ENCODE assay signal across 8 cellular contexts in the genomic region with DNA sequence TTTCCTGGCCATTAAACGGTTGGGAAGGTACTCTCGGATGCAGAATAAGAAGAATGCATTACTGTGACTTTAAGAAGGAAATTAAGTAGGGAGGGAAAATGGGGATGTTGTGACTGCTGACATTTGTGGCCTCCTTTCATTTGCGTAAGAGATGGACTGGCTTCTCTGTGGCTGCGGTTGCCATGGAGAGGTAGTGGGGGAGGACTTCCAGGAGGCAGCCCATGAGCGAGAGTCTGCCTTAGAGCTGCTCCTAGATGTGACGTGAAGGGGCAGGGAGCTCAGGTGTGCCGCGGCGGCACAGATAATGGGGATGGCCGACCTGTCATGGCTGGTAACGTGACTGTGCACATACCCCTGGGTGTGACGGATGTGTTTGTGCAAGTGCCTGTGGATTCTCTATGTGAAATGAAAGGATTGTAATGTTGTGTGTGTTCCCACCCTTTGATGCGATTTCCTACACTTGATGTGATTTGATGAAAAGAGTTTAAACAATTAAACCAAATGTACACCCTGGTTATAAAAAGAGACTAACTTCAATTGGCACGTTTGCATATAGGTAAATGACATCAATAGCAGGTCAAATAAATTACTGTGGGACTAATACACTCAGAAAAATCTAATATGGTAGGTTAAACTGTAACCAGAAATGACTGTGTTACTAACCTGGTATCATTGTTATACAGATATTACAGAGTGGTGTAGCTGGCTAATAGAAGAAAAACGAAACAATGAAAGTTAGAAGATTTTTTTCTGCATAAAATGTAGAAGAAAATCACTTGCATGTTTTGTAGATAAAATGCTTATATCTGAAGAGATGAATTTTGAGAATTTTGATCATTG. TPM values are rescaled to one million over a fixed set of nuclear protein-coding genes. Genes with fewer than 3 reads are reported as not detected.
DNase-seq lines count a peak whose midpoint lies in the region; ATAC-seq and TF ChIP-seq lines count a peak whose summit lies in the region.

No MANE protein-coding gene starts in this region.

- peak overlapping the region; percentile 27 for H2AFZ ChIP-seq in neuronal stem cell (ENCODE audit: low read length)

- peak overlapping the region; percentile 76 for H3K4me3 Mint-ChIP-seq in activated T-cell treated with anti-CD3 and anti-CD28 coated beads, Interleukin-2, amount 50 U/mL, for 24 hours

- no peak overlapping the region for H2BK120ac ChIP-seq in neuronal stem cell (ENCODE audit: low read depth, low read length)

- no peak overlapping the region for H3K14ac ChIP-seq in neuronal stem cell (ENCODE audit: low read length)

- intact Hi-C loops in testis (cut with DNase I; ENCODE audit: low total_unique reads) = no loop called here

- DNase-seq in NCI-H748 treated with DMSO at 0.1 percent for 48 hours (lab: John Stamatoyannopoulos, UW) (peak; percentile 93), foreskin keratinocyte (peak; percentile 87 to 90), neuronal stem cell (ENCODE audit: low spot score) (peak; percentile 39), testis (peak; percentile 57)
- DNase-seq in activated T-cell treated with anti-CD3 and anti-CD28 coated beads, Interleukin-2, amount 50 U/mL, for 24 hours = peak; percentile 73

- peak; percentile 86 for ATAC-seq in HG02870 (IDR thresholded peaks at IDR 0.05; ENCODE audit: unreplicated experiment)
- ATAC-seq in foreskin keratinocyte = peak; percentile 99
- ATAC-seq in SK-N-SH treated with all-trans-retinoic acid at 6 μM for 48 hours = no peak

- no peak overlapping the region for H4K91ac ChIP-seq in neuronal stem cell (ENCODE audit: low read depth, low read length, poor library complexity)

- peaks cover 7% of the 10 kb centered on the region for H3K79me1 ChIP-seq in neuronal stem cell (ENCODE audit: low read depth, low read length)

- no peak overlapping the region for H3K9ac ChIP-seq in neuronal stem cell (ENCODE audit: low read depth, low read length, poor library complexity)

- H3K27ac Mint-ChIP-seq in activated T-cell treated with anti-CD3 and anti-CD28 coated beads, Interleukin-2, amount 50 U/mL, for 24 hours = peak overlapping the region; percentile 82

- TF ChIP-seq CTCF in foreskin keratinocyte (conservative IDR thresholded peaks at IDR 0.05) = no peak
- TF ChIP-seq CTCF in testis (IDR thresholded peaks at IDR 0.05) = no peak

- no peaks in the 10 kb centered on the region for H3K9me3 Mint-ChIP-seq in activated T-cell treated with anti-CD3 and anti-CD28 coated beads, Interleukin-2, amount 50 U/mL, for 24 hours

- WGBS in neuronal stem cell (ENCODE audit: extremely low coverage in 2 of 2, insufficient read length in 2 of 2, insufficient replicate concordance in 1 of 2), 2 donors = no CpG with 5 or more reads among the region's 15 CpGs
- 81% methylated on average over 15 of the region's 15 CpGs for WGBS in testis, 2 donors

- H3K36me3 Mint-ChIP-seq in activated T-cell treated with anti-CD3 and anti-CD28 coated beads, Interleukin-2, amount 50 U/mL, for 24 hours (ENCODE audit: low read depth) = peaks cover 15% of the 10 kb centered on the region

- H3K4me3 ChIP-seq in neuronal stem cell (ENCODE audit: low read length in 2 of 2) = peak overlapping the region in 1 of 2 donors; percentile 20
- H3K4me3 ChIP-seq in testis = no peak overlapping the region

- H4K8ac ChIP-seq in neuronal stem cell (ENCODE audit: low read depth, low read length) = no peak overlapping the region

- TF ChIP-seq POLR2A in GM15510 (IDR thresholded peaks at IDR 0.05; ENCODE audit: borderline replicate concordance, extremely low read depth, insufficient read length) = peak; percentile 16
- no peak for TF ChIP-seq POLR2A in testis (IDR thresholded peaks at IDR 0.05)

- H3K27me3 Mint-ChIP-seq in activated T-cell treated with anti-CD3 and anti-CD28 coated beads, Interleukin-2, amount 50 U/mL, for 24 hours = no peaks in the 10 kb centered on the region

- H3K4me2 ChIP-seq in neuronal stem cell (ENCODE audit: insufficient read depth, low read length, poor library complexity, severe bottlenecking) = no peak overlapping the region

- no peak overlapping the region for H2BK5ac ChIP-seq in neuronal stem cell (ENCODE audit: low read length)

- no peak overlapping the region for H2AK5ac ChIP-seq in neuronal stem cell (ENCODE audit: low read depth, low read length)

- H3K9me3 ChIP-seq in neuronal stem cell (replicated peaks in 1 of 2; ENCODE audit: control insufficient read depth in 2 of 2, insufficient read depth in 1 of 2, low read depth in 1 of 2, low read length in 2 of 2) (no peaks in the 10 kb centered on the region), testis (no peaks in the 10 kb centered on the region)

- no peaks in the 10 kb centered on the region for H3K36me3 ChIP-seq in neuronal stem cell (replicated peaks in 1 of 2; ENCODE audit: control insufficient read depth in 2 of 2, insufficient read depth in 2 of 2, low read length in 2 of 2)
- H3K36me3 ChIP-seq in testis (ENCODE audit: low read depth, missing control alignments) = no peaks in the 10 kb centered on the region

- H2BK15ac ChIP-seq in neuronal stem cell (ENCODE audit: low read length) = no peak overlapping the region

- no peak overlapping the region for H3K18ac ChIP-seq in neuronal stem cell (ENCODE audit: low read length)

- H3K4me1 ChIP-seq in foreskin keratinocyte = peaks cover 14% of the 10 kb centered on the region
- peaks cover 8 to 14% of the 10 kb centered on the region in 2 donors for H3K4me1 ChIP-seq in neuronal stem cell (ENCODE audit: control insufficient read depth in 2 of 2, insufficient read depth in 1 of 2, low read depth in 1 of 2, low read length in 2 of 2)
- no peaks in the 10 kb centered on the region for H3K4me1 ChIP-seq in testis

- peak overlapping the region; percentile 84 for H3K27ac ChIP-seq in foreskin keratinocyte
- H3K27ac ChIP-seq in neuronal stem cell (replicated peaks; ENCODE audit: low read length) = no peak overlapping the region
- H3K27ac ChIP-seq in testis = no peak overlapping the region

- H3K23ac ChIP-seq in neuronal stem cell (ENCODE audit: low read depth, low read length, poor library complexity) = no peak overlapping the region

- H3K4me1 Mint-ChIP-seq in activated T-cell treated with anti-CD3 and anti-CD28 coated beads, Interleukin-2, amount 50 U/mL, for 24 hours (ENCODE audit: low read depth) = peaks cover 82% of the 10 kb centered on the region

- H2BK12ac ChIP-seq in neuronal stem cell (ENCODE audit: low read length) = no peak overlapping the region

- H3K4ac ChIP-seq in neuronal stem cell (ENCODE audit: low read length) = no peak overlapping the region

- no peaks in the 10 kb centered on the region for H3K27me3 ChIP-seq in foreskin keratinocyte
- no peaks in the 10 kb centered on the region for H3K27me3 ChIP-seq in neuronal stem cell (ENCODE audit: control insufficient read depth in 3 of 3, insufficient read depth in 3 of 3, low read depth in 1 of 3, low read length in 3 of 3)
- no peaks in the 10 kb centered on the region for H3K27me3 ChIP-seq in testis

TF ChIP-seq in SK-N-SH treated with all-trans-retinoic acid at 6 μM for 48 hours, 23 proteins besides CTCF, POLR2A, EP300 and RAD21 (continues in another document):
- TF ChIP-seq OSR1 (CRISPR knock-in tag; IDR thresholded peaks at IDR 0.05) (no peak), ZNF70 (CRISPR knock-in tag; IDR thresholded peaks at IDR 0.05) (no peak), ZC3H10 (CRISPR knock-in tag; IDR thresholded peaks at IDR 0.05) (no peak), ZFP30 (CRISPR knock-in tag; IDR thresholded peaks at IDR 0.05) (no peak), ESRRG (CRISPR knock-in tag; IDR thresholded peaks at IDR 0.05) (no peak), GLIS3 (CRISPR knock-in tag; IDR thresholded peaks at IDR 0.05) (no peak), ZNF565 (CRISPR knock-in tag; conservative IDR thresholded peaks at IDR 0.05; ENCODE audit: low read depth) (no peak), ZFP3 (CRISPR knock-in tag; IDR thresholded peaks at IDR 0.05) (no peak), TCF4 (CRISPR knock-in tag; IDR thresholded peaks at IDR 0.05; ENCODE audit: borderline replicate concordance) (no peak), RARB (CRISPR knock-in tag; IDR thresholded peaks at IDR 0.05) (no peak), SNAI2 (CRISPR knock-in tag; IDR thresholded peaks at IDR 0.05) (no peak), TOX (CRISPR knock-in tag; IDR thresholded peaks at IDR 0.05; ENCODE audit: borderline replicate concordance) (no peak)
- TF ChIP-seq, protein P1, sequence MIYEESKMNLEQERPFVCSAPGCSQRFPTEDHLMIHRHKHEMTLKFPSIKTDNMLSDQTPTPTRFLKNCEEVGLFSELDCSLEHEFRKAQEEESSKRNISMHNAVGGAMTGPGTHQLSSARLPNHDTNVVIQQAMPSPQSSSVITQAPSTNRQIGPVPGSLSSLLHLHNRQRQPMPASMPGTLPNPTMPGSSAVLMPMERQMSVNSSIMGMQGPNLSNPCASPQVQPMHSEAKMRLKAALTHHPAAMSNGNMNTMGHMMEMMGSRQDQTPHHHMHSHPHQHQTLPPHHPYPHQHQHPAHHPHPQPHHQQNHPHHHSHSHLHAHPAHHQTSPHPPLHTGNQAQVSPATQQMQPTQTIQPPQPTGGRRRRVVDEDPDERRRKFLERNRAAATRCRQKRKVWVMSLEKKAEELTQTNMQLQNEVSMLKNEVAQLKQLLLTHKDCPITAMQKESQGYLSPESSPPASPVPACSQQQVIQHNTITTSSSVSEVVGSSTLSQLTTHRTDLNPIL (CRISPR knock-in tag; IDR thresholded peaks at IDR 0.05; ENCODE audit: low read depth) = no peak
- TF ChIP-seq, protein P2, sequence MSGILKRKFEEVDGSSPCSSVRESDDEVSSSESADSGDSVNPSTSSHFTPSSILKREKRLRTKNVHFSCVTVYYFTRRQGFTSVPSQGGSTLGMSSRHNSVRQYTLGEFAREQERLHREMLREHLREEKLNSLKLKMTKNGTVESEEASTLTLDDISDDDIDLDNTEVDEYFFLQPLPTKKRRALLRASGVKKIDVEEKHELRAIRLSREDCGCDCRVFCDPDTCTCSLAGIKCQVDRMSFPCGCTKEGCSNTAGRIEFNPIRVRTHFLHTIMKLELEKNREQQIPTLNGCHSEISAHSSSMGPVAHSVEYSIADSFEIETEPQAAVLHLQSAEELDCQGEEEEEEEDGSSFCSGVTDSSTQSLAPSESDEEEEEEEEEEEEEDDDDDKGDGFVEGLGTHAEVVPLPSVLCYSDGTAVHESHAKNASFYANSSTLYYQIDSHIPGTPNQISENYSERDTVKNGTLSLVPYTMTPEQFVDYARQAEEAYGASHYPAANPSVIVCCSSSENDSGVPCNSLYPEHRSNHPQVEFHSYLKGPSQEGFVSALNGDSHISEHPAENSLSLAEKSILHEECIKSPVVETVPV (CRISPR knock-in tag; IDR thresholded peaks at IDR 0.05) = no peak

RNA-seq across cellular contexts. Expression of a gene that starts 48.9 kb away (rescaled TPM):
- total RNA-seq in foreskin keratinocyte (19.0 and 23.0 TPM in 2 replicates), testis (10 to 100 TPM; 44.1 to 53.3 TPM)
- polyA plus RNA-seq in foreskin keratinocyte (5.1 and 5.2 TPM in 2 replicates), testis (ENCODE audit: insufficient read depth, low read depth, low replicate concordance) (15.5 TPM)
- 14.1 TPM for polyA plus RNA-seq in neuronal stem cell (2013, experiment 1 of 2)
- 12.9 TPM for polyA plus RNA-seq in neuronal stem cell (2013, experiment 2 of 2)

Comparison
In these comparisons a context has a peak if more than half of its experiments do, and no peak if none do; other contexts are left out.
1. DNase-seq: peak in every context shown above with its lines; median percentile 93 in NCI-H748 treated with DMSO at 0.1 percent for 48 hours; 88 in foreskin keratinocyte; 73 in activated T-cell treated with anti-CD3 and anti-CD28 coated beads, Interleukin-2, amount 50 U/mL, for 24 hours; 57 in testis; 39 in neuronal stem cell.